ENCODE assay signal across 15 cellular contexts in genomic region chr15:85558747-85559327, GRCh38.
DNase-seq lines count a peak whose midpoint lies in the region; ATAC-seq and TF ChIP-seq lines count a peak whose summit lies in the region.
"Had no signal": no experiment of that assay in that cellular context is flagged by ENCODE, and none has a peak within 500 bp of the region (broad histone marks: within the 10 kb centered on the region; RNA-seq: fewer than 3 reads in every experiment).

No MANE protein-coding gene starts in this region.

- no peak for TF ChIP-seq CTCF in tibial artery (IDR thresholded peaks at IDR 0.05)

- H3K4me1 Mint-ChIP-seq in activated naive CD4-positive, alpha-beta T cell treated with anti-CD3 and anti-CD28 coated beads, Interleukin-2, amount 50 U/mL, for 24 hours: peaks cover 44% of the 10 kb centered on the region
- peaks cover 42% of the 10 kb centered on the region for H3K4me1 Mint-ChIP-seq in activated T-helper 2 cell treated with anti-CD3 and anti-CD28 coated beads, Interferon-gamma antibody, Interleukin-2, Interleukin-4, amounts not matched to agents 10 μg/mL and 5 μg/mL and 100 μg/mL, durations not matched to agents 14 hours and 24 hours and 36 hours (ENCODE audit: low read depth)

- DNase-seq in activated naive CD4-positive, alpha-beta T cell treated with Interleukin-2 at 50 U/mL for 16 hours: no peak
- DNase-seq in activated T-helper 2 cell treated with anti-CD3 and anti-CD28 coated beads, Interferon-gamma antibody, Interleukin-2, Interleukin-4, amounts not matched to agents 10 μg/mL and 5 μg/mL and 100 μg/mL, durations not matched to agents 14 hours and 24 hours and 36 hours (ENCODE audit: low spot score): no peak
- no peak for DNase-seq in right cardiac atrium
- no peak for DNase-seq in tibial artery
- DNase-seq: activated CD4-positive, alpha-beta T cell treated with anti-CD3 and anti-CD28 coated beads for 48 hours; immature natural killer cell; MG63; NCI-H1436; NCI-H526 treated with DMSO at 0.1 percent for 48 hours had no signal

- no peak overlapping the region for H3K9ac ChIP-seq in subcutaneous abdominal adipose tissue (ENCODE audit: low read length in 5 of 5)

- H3K36me3 ChIP-seq in subcutaneous abdominal adipose tissue (ENCODE audit: control insufficient read depth in 5 of 5, insufficient read depth in 5 of 5, low read length in 5 of 5) (no peaks in the 10 kb centered on the region), tibial artery (no peaks in the 10 kb centered on the region)
- H3K36me3 ChIP-seq: cardiac muscle cell, MG63 had no signal

- no peak overlapping the region for H3K4me3 ChIP-seq in right cardiac atrium (ENCODE audit: low read length)
- no peak overlapping the region for H3K4me3 ChIP-seq in subcutaneous abdominal adipose tissue (ENCODE audit: low read depth in 1 of 5, low read length in 5 of 5)
- no peak overlapping the region for H3K4me3 ChIP-seq in tibial artery
- H3K4me3 ChIP-seq: cardiac muscle cell, lung, MG63 had no signal

- WGBS in right cardiac atrium: 40% methylated on average over 5 of the region's 5 CpGs

- H3K36me3 Mint-ChIP-seq in activated naive CD4-positive, alpha-beta T cell treated with anti-CD3 and anti-CD28 coated beads, Interleukin-2, amount 50 U/mL, for 24 hours: peaks cover 6% of the 10 kb centered on the region
- peaks cover 23% of the 10 kb centered on the region for H3K36me3 Mint-ChIP-seq in activated T-helper 2 cell treated with anti-CD3 and anti-CD28 coated beads, Interferon-gamma antibody, Interleukin-2, Interleukin-4, amounts not matched to agents 10 μg/mL and 5 μg/mL and 100 μg/mL, durations not matched to agents 14 hours and 24 hours and 36 hours (ENCODE audit: low read depth)

- no peaks in the 10 kb centered on the region for H3K27me3 Mint-ChIP-seq in activated naive CD4-positive, alpha-beta T cell treated with anti-CD3 and anti-CD28 coated beads, Interleukin-2, amount 50 U/mL, for 24 hours
- no peaks in the 10 kb centered on the region for H3K27me3 Mint-ChIP-seq in activated T-helper 2 cell treated with anti-CD3 and anti-CD28 coated beads, Interferon-gamma antibody, Interleukin-2, Interleukin-4, amounts not matched to agents 10 μg/mL and 5 μg/mL and 100 μg/mL, durations not matched to agents 14 hours and 24 hours and 36 hours (ENCODE audit: low read depth)

- ATAC-seq in right cardiac atrium (peak; percentile 52 to 54), HG03159 (IDR thresholded peaks at IDR 0.05; ENCODE audit: unreplicated experiment) (no peak), GM21825 (IDR thresholded peaks at IDR 0.05; ENCODE audit: unreplicated experiment) (no peak)

- no peaks in the 10 kb centered on the region for H3K9me3 Mint-ChIP-seq in activated naive CD4-positive, alpha-beta T cell treated with anti-CD3 and anti-CD28 coated beads, Interleukin-2, amount 50 U/mL, for 24 hours
- H3K9me3 Mint-ChIP-seq in activated T-helper 2 cell treated with anti-CD3 and anti-CD28 coated beads, Interferon-gamma antibody, Interleukin-2, Interleukin-4, amounts not matched to agents 10 μg/mL and 5 μg/mL and 100 μg/mL, durations not matched to agents 14 hours and 24 hours and 36 hours: no peaks in the 10 kb centered on the region
- H3K9me3 Mint-ChIP-seq: immature natural killer cell had no signal

- no peaks in the 10 kb centered on the region for H3K27me3 ChIP-seq in right cardiac atrium (ENCODE audit: control insufficient read depth, insufficient read depth)
- H3K27me3 ChIP-seq in subcutaneous abdominal adipose tissue (ENCODE audit: control insufficient read depth in 5 of 5, insufficient read depth in 4 of 5, low read length in 5 of 5): no peaks in the 10 kb centered on the region
- H3K27me3 ChIP-seq in tibial artery: no peaks in the 10 kb centered on the region
- H3K27me3 ChIP-seq: cardiac muscle cell, MG63 had no signal

- H3K9me3 ChIP-seq in right cardiac atrium (ENCODE audit: control insufficient read depth, low read length) (no peaks in the 10 kb centered on the region), subcutaneous abdominal adipose tissue (ENCODE audit: control insufficient read depth in 5 of 5, low read length in 5 of 5) (no peaks in the 10 kb centered on the region), tibial artery (no peaks in the 10 kb centered on the region)
- H3K9me3 ChIP-seq: MG63 had no signal

- H3K27ac ChIP-seq in right cardiac atrium (ENCODE audit: low read length) (no peak overlapping the region), subcutaneous abdominal adipose tissue (ENCODE audit: low read depth, low read length) (peak overlapping the region; percentile 33), tibial artery (no peak overlapping the region)
- H3K27ac ChIP-seq: cardiac muscle cell had no signal

- intact Hi-C loops in activated T-helper 2 cell treated with anti-CD3 and anti-CD28 coated beads, Interferon-gamma antibody, Interleukin-2, Interleukin-4, amounts not matched to agents 10 μg/mL and 5 μg/mL and 100 μg/mL, durations not matched to agents 14 hours and 24 hours and 36 hours (cut with micrococcal nuclease): loop anchor here (2.0 kb wide), 1 partner anchor 24 kb away; no protein-coding TSS in a partner anchor
- intact Hi-C loops in right cardiac atrium (cut with DNase I): no loop called here
- intact Hi-C loops in tibial artery (cut with DNase I; ENCODE audit: low total_unique reads): no loop called here

- H3K27ac Mint-ChIP-seq in activated naive CD4-positive, alpha-beta T cell treated with anti-CD3 and anti-CD28 coated beads, Interleukin-2, amount 50 U/mL, for 24 hours: peak overlapping the region; percentile 59
- peak overlapping the region; percentile 69 for H3K27ac Mint-ChIP-seq in activated T-helper 2 cell treated with anti-CD3 and anti-CD28 coated beads, Interferon-gamma antibody, Interleukin-2, Interleukin-4, amounts not matched to agents 10 μg/mL and 5 μg/mL and 100 μg/mL, durations not matched to agents 14 hours and 24 hours and 36 hours

- H3K4me1 ChIP-seq in right cardiac atrium (ENCODE audit: control insufficient read depth, insufficient read depth, low read length) (no peaks in the 10 kb centered on the region), subcutaneous abdominal adipose tissue (ENCODE audit: control insufficient read depth in 5 of 5, insufficient read depth in 5 of 5, low read length in 5 of 5) (peaks cover 0 to 18% (median 14%) of the 10 kb centered on the region in 5 donors), tibial artery (peaks cover 0 to 12% (median 2%) of the 10 kb centered on the region in 4 donors)

- peak overlapping the region; percentile 15 for H3K4me3 Mint-ChIP-seq in activated naive CD4-positive, alpha-beta T cell treated with anti-CD3 and anti-CD28 coated beads, Interleukin-2, amount 50 U/mL, for 24 hours
- no peak overlapping the region for H3K4me3 Mint-ChIP-seq in activated T-helper 2 cell treated with anti-CD3 and anti-CD28 coated beads, Interferon-gamma antibody, Interleukin-2, Interleukin-4, amounts not matched to agents 10 μg/mL and 5 μg/mL and 100 μg/mL, durations not matched to agents 14 hours and 24 hours and 36 hours (ENCODE audit: low read depth)

Comparison
In these comparisons a context has a peak if more than half of its experiments do, and no peak if none do; other contexts are left out.
1. ATAC-seq: peak in right cardiac atrium (2 of 2); none in HG03159 (single experiment) and GM21825 (single experiment).